Comparison of ENCODE assay signal across 28 cellular contexts in the genomic region with DNA sequence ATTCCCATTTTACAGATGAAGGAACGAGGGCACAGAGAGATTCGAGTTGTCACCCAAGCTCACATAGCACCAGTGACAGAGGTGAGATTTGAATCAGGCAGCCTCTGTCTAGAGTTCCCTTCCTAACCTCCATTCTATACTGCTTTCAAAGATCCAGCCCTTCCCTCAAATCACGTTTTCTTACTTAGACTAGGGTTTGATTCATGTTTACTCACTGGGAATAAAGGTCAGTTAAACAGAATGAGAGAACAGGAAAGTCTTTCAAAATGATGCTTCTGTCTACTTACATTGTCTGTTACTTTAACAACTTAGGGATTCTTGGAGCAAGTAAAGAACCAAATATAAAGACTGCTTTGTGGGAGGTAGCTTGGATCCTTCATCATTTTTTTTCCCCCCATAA.
"Had no signal": no experiment of that assay in that cellular context is flagged by ENCODE, and none has a peak within 500 bp of the region (broad histone marks: within the 10 kb centered on the region; RNA-seq: fewer than 3 reads in every experiment).

No MANE protein-coding gene starts in this region.

- H3K36me3 Mint-ChIP-seq: naive thymus-derived CD8-positive, alpha-beta T cell; natural killer cell treated with Interleukin-12 subunit alpha and Interleukin-12 subunit beta and Interleukin-15 and Interleukin-18, amount 100 ng/mL, for 72 hours; stimulated activated effector memory CD8-positive, alpha-beta T cell treated with anti-CD3 and anti-CD28 coated beads, Interleukin-12 subunit alpha, Interleukin-12 subunit beta, amount 100 ng/mL, for 72 hours; type B pancreatic cell had no signal

- H3K79me2 ChIP-seq: parathyroid adenoma had no signal

- H3K9me3 Mint-ChIP-seq: naive thymus-derived CD8-positive, alpha-beta T cell; natural killer cell treated with Interleukin-12 subunit alpha and Interleukin-12 subunit beta and Interleukin-15 and Interleukin-18, amount 100 ng/mL, for 72 hours; stimulated activated effector memory CD8-positive, alpha-beta T cell treated with anti-CD3 and anti-CD28 coated beads, Interleukin-12 subunit alpha, Interleukin-12 subunit beta, amount 100 ng/mL, for 72 hours; stimulated activated naive B cell treated with anti-CD40 and anti-IgM and Interleukin-4, amounts not matched to agents 10 μg/mL and 1 μg/mL and 100 μg/mL, for 72 hours; stimulated activated naive CD8-positive, alpha-beta T cell treated with anti-CD3 and anti-CD28 coated beads, Interleukin-15, Interleukin-2, amounts not matched to agents 100 ng/mL and 50 ng/mL, for 24 hours had no signal

- H3K27ac Mint-ChIP-seq: naive thymus-derived CD8-positive, alpha-beta T cell; natural killer cell treated with Interleukin-12 subunit alpha and Interleukin-12 subunit beta and Interleukin-15 and Interleukin-18, amount 100 ng/mL, for 72 hours; nephron progenitor cell; progenitor cell of endocrine pancreas; stimulated activated effector memory CD8-positive, alpha-beta T cell treated with anti-CD3 and anti-CD28 coated beads, Interleukin-12 subunit alpha, Interleukin-12 subunit beta, amount 100 ng/mL, for 72 hours; stimulated activated naive B cell treated with anti-CD40 and anti-IgM and Interleukin-4, amounts not matched to agents 10 μg/mL and 1 μg/mL and 100 μg/mL, for 72 hours; stimulated activated naive CD8-positive, alpha-beta T cell treated with anti-CD3 and anti-CD28 coated beads, Interleukin-15, Interleukin-2, amounts not matched to agents 100 ng/mL and 50 ng/mL, for 24 hours; type B pancreatic cell had no signal

- H2AFZ ChIP-seq: parathyroid adenoma had no signal

- H3K9me3 ChIP-seq: ovary, psoas muscle, right lobe of liver, sigmoid colon, stomach, tibial artery, transverse colon, upper lobe of right lung, uterus had no signal

- H3K9ac ChIP-seq: parathyroid adenoma had no signal

- H3K36me3 ChIP-seq: ovary, right lobe of liver, sigmoid colon, stomach, tibial artery, transverse colon, upper lobe of right lung, uterus had no signal

- H3K4me3 ChIP-seq: ovary, psoas muscle, right lobe of liver, sigmoid colon, stomach, tibial artery, transverse colon, upper lobe of right lung, uterus had no signal

- H3K4me1 Mint-ChIP-seq: naive thymus-derived CD8-positive, alpha-beta T cell; nephron progenitor cell; stimulated activated effector memory CD8-positive, alpha-beta T cell treated with anti-CD3 and anti-CD28 coated beads, Interleukin-12 subunit alpha, Interleukin-12 subunit beta, amount 100 ng/mL, for 72 hours had no signal

- H3K4me3 Mint-ChIP-seq: naive thymus-derived CD8-positive, alpha-beta T cell; natural killer cell treated with Interleukin-12 subunit alpha and Interleukin-12 subunit beta and Interleukin-15 and Interleukin-18, amount 100 ng/mL, for 72 hours; nephron progenitor cell; neural crest cell; stimulated activated effector memory CD8-positive, alpha-beta T cell treated with anti-CD3 and anti-CD28 coated beads, Interleukin-12 subunit alpha, Interleukin-12 subunit beta, amount 100 ng/mL, for 72 hours; stimulated activated naive B cell treated with anti-CD40 and anti-IgM and Interleukin-4, amounts not matched to agents 10 μg/mL and 1 μg/mL and 100 μg/mL, for 72 hours; stimulated activated naive CD8-positive, alpha-beta T cell treated with anti-CD3 and anti-CD28 coated beads, Interleukin-15, Interleukin-2, amounts not matched to agents 100 ng/mL and 50 ng/mL, for 24 hours; type B pancreatic cell had no signal

- ATAC-seq: naive thymus-derived CD8-positive, alpha-beta T cell; natural killer cell treated with Interleukin-12 subunit alpha and Interleukin-12 subunit beta and Interleukin-15 and Interleukin-18, amount 100 ng/mL, for 72 hours; psoas muscle; right cardiac atrium; stimulated activated effector memory CD8-positive, alpha-beta T cell treated with anti-CD3 and anti-CD28 coated beads, Interleukin-12 subunit alpha, Interleukin-12 subunit beta, amount 100 ng/mL, for 72 hours; stimulated activated naive B cell treated with anti-CD40 and anti-IgM and Interleukin-4, amounts not matched to agents 10 μg/mL and 1 μg/mL and 100 μg/mL, for 72 hours; upper lobe of right lung had no signal

- FAIRE-seq: small intestine had no signal

- H3K27me3 Mint-ChIP-seq: natural killer cell treated with Interleukin-12 subunit alpha and Interleukin-12 subunit beta and Interleukin-15 and Interleukin-18, amount 100 ng/mL, for 72 hours; progenitor cell of endocrine pancreas; stimulated activated naive B cell treated with anti-CD40 and anti-IgM and Interleukin-4, amounts not matched to agents 10 μg/mL and 1 μg/mL and 100 μg/mL, for 72 hours; stimulated activated naive CD8-positive, alpha-beta T cell treated with anti-CD3 and anti-CD28 coated beads, Interleukin-15, Interleukin-2, amounts not matched to agents 100 ng/mL and 50 ng/mL, for 24 hours; type B pancreatic cell had no signal

- DNase-seq: naive thymus-derived CD8-positive, alpha-beta T cell; nephron progenitor cell; occipital lobe; ovary; posterior cingulate gyrus; psoas muscle; right cardiac atrium; right lobe of liver; sigmoid colon; small intestine; stimulated activated CD4-positive, alpha-beta T cell treated with anti-CD3 and anti-CD28 coated beads, Interleukin-15, amount 100 ng/mL, for 24 hours; stimulated activated CD4-positive, alpha-beta T cell treated with anti-CD3 and anti-CD28 coated beads, Interleukin-2, amount 100 ng/mL, for 24 hours; stimulated activated CD4-positive, alpha-beta T cell treated with anti-CD3 and anti-CD28 coated beads, Interleukin-2, amount 100 ng/mL, for 48 hours; stimulated activated CD4-positive, alpha-beta T cell treated with anti-CD3 and anti-CD28 coated beads, Interleukin-4, amount 100 ng/mL, for 24 hours; stimulated activated naive B cell treated with anti-CD40 and anti-IgM and Interleukin-4, amounts not matched to agents 10 μg/mL and 1 μg/mL and 100 μg/mL, for 72 hours; stimulated activated naive CD4-positive, alpha-beta T cell treated with Interleukin-2 at 50 U/mL for 16 hours; stomach; tibial artery; transverse colon; upper lobe of right lung; uterus had no signal

- H3K27ac ChIP-seq: ovary, parathyroid adenoma, psoas muscle, right lobe of liver, sigmoid colon, stomach, tibial artery, transverse colon, upper lobe of right lung, uterus had no signal

- H3K4me1 ChIP-seq: parathyroid adenoma, psoas muscle, right lobe of liver, tibial artery, uterus had no signal

- H3K27me3 ChIP-seq: ovary, right lobe of liver, sigmoid colon, stomach, tibial artery, transverse colon, upper lobe of right lung, uterus had no signal
